1 cellular context compared by ENCODE assay signal in the genomic region with DNA sequence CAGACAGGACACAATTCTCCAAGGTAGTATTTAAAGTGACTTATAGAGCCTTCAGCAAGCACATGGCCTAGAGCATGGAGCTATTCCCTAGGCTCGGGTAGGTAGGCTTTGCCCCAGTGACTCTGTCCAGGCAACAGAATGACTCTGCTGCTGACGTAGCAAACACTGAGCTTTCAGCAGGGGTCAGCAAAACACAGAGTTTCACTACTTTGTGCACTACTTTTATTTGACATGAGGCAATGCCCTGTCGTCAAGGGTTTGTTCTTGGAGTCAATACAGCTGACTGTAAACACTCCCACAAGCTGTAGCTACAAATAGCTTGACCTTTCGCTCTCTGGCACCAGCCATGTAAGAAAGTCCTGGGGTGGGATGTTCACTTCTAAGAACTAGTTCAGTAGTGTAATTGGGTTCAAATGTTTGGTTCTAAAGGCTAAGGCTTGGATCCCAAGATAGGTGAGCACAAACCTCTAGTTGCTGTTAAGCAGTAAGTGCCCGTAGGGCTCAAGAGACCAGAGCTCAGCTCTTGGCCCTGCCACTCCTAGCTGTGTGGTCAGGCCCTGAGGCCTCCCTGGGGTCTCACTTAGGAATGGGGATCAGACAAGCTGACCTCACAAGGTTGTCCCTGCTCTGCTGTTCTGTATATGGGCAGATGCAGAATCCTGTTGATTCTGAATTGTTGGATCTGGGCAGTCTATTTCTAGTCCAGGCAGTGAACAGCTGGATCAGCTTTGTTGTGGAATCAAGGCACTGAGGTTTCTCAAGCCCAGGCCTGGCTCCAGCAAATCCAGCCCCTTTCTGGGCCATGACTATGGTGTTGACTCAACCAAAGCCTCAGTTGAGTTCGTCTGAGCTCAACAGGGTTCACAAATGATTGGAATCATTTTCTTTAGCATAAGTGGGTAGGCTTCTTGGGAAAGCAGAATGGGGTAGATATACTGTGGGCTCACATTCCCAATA.
TF ChIP-seq lines count a peak whose summit lies in the region.

No MANE protein-coding gene starts in this region.

TF ChIP-seq in H1, 55 proteins besides CTCF, POLR2A, EP300 and RAD21:
- no peak for TF ChIP-seq FOSL1 (IDR thresholded peaks at IDR 0.05; ENCODE audit: insufficient read depth, low read depth, low read length)
- TF ChIP-seq NRF1 (IDR thresholded peaks at IDR 0.05; ENCODE audit: low read depth, low read length) = no peak
- no peak for TF ChIP-seq HDAC6 (IDR thresholded peaks at IDR 0.05; ENCODE audit: low read depth, low read length)
- no peak for TF ChIP-seq EZH2 (IDR thresholded peaks at IDR 0.05; ENCODE audit: low read depth, low read length, severe bottlenecking)
- TF ChIP-seq SAP30 (IDR thresholded peaks at IDR 0.05; ENCODE audit: insufficient read depth, insufficient replicate concordance, low read length) = no peak
- TF ChIP-seq TBP (IDR thresholded peaks at IDR 0.05; ENCODE audit: low read depth, low read length) = no peak
- TF ChIP-seq RBBP5 (IDR thresholded peaks at IDR 0.05; ENCODE audit: borderline replicate concordance, low read depth, low read length) = no peak
- no peak for TF ChIP-seq CHD2 (IDR thresholded peaks at IDR 0.05; ENCODE audit: low read length)
- no peak for TF ChIP-seq ZNF274 (IDR thresholded peaks at IDR 0.05; ENCODE audit: borderline replicate concordance, extremely low read depth, low read length)
- TF ChIP-seq TAF1 (IDR thresholded peaks at IDR 0.05; ENCODE audit: low read depth, low read length) = no peak
- TF ChIP-seq ASH2L (IDR thresholded peaks at IDR 0.05; ENCODE audit: low read length) = no peak
- no peak for TF ChIP-seq POU5F1 (IDR thresholded peaks at IDR 0.05; ENCODE audit: low read depth, low read length)
- TF ChIP-seq CBX8 (IDR thresholded peaks at IDR 0.05; ENCODE audit: borderline replicate concordance, low read depth, low read length) = no peak
- no peak for TF ChIP-seq BCL11A (IDR thresholded peaks at IDR 0.05; ENCODE audit: low read depth in 2 of 2, low read length in 2 of 2)
- no peak for TF ChIP-seq MAX (IDR thresholded peaks at IDR 0.05)
- no peak for TF ChIP-seq SUZ12 (IDR thresholded peaks at IDR 0.05; ENCODE audit: low read length)
